In genomic region chr13:98775844-98776598, GRCh38 we compare ENCODE assay signal across 14 cellular contexts. TPM values are rescaled to one million over a fixed set of nuclear protein-coding genes. Genes with fewer than 3 reads are reported as not detected.
DNase-seq lines count a peak whose midpoint lies in the region; ATAC-seq, FAIRE-seq and TF ChIP-seq lines count a peak whose summit lies in the region.
"Had no signal": no experiment of that assay in that cellular context is flagged by ENCODE, and none has a peak within 500 bp of the region (broad histone marks: within the 10 kb centered on the region; RNA-seq: fewer than 3 reads in every experiment).

No MANE protein-coding gene starts in this region.

- no peak overlapping the region for H3K56ac ChIP-seq in mesendoderm (ENCODE audit: low read length)

- no peak overlapping the region for H3K4me3 ChIP-seq in MG63
- no peak overlapping the region for H3K4me3 ChIP-seq in bronchial epithelial cell (ENCODE audit: low read depth, low read length)
- no peak overlapping the region for H3K4me3 ChIP-seq in mesendoderm (ENCODE audit: low read length)
- H3K4me3 ChIP-seq in ovary = no peak overlapping the region
- H3K4me3 ChIP-seq: BLaER1 treated with 17β-estradiol and CSF1 and Interleukin-3, amounts not matched to agents 10 nM and 100 nM; smooth muscle cell had no signal

- no peak for TF ChIP-seq EP300 in ovary (IDR thresholded peaks at IDR 0.05)

- H3K36me3 ChIP-seq in MG63 (no peaks in the 10 kb centered on the region), bronchial epithelial cell (ENCODE audit: control insufficient read depth, insufficient read depth, low read length) (no peaks in the 10 kb centered on the region), mesendoderm (ENCODE audit: control insufficient read depth, insufficient read depth, low read length) (no peaks in the 10 kb centered on the region), ovary (no peaks in the 10 kb centered on the region)
- H3K36me3 ChIP-seq: BLaER1 treated with 17β-estradiol and CSF1 and Interleukin-3, amounts not matched to agents 10 nM and 100 nM had no signal

- TF ChIP-seq CTCF in bronchial epithelial cell (IDR thresholded peaks at IDR 0.05; ENCODE audit: insufficient read depth, low read length, severe bottlenecking) = no peak
- TF ChIP-seq CTCF in ovary (IDR thresholded peaks at IDR 0.05) = no peak

- no peaks in the 10 kb centered on the region for H3K4me1 ChIP-seq in mesendoderm (ENCODE audit: control insufficient read depth, low read depth, low read length)
- H3K4me1 ChIP-seq in ovary (ENCODE audit: insufficient read depth) = no peaks in the 10 kb centered on the region
- H3K4me1 ChIP-seq: BLaER1 treated with 17β-estradiol and CSF1 and Interleukin-3, amounts not matched to agents 10 nM and 100 nM had no signal

- H3K18ac ChIP-seq in mesendoderm (ENCODE audit: low read length) = no peak overlapping the region

- no peak overlapping the region for H2BK120ac ChIP-seq in mesendoderm (ENCODE audit: low read depth, low read length)

- no peak for ATAC-seq in HG03045 (IDR thresholded peaks at IDR 0.05; ENCODE audit: unreplicated experiment)
- ATAC-seq in HG03378 (IDR thresholded peaks at IDR 0.05; ENCODE audit: unreplicated experiment) = no peak

- H2BK5ac ChIP-seq in mesendoderm (ENCODE audit: low read length) = no peak overlapping the region

- no peak overlapping the region for H3K23ac ChIP-seq in mesendoderm (ENCODE audit: low read length)

- no peak overlapping the region for H3K4me2 ChIP-seq in mesendoderm (ENCODE audit: low read length)
- H3K4me2 ChIP-seq: BLaER1 treated with 17β-estradiol and CSF1 and Interleukin-3, amounts not matched to agents 10 nM and 100 nM; smooth muscle cell had no signal

- H3K27me3 ChIP-seq in MG63 = no peaks in the 10 kb centered on the region
- no peaks in the 10 kb centered on the region for H3K27me3 ChIP-seq in bronchial epithelial cell (ENCODE audit: control insufficient read depth, insufficient read depth, low read length)
- no peaks in the 10 kb centered on the region for H3K27me3 ChIP-seq in mesendoderm (ENCODE audit: insufficient read depth, low read length, poor library complexity)
- no peaks in the 10 kb centered on the region for H3K27me3 ChIP-seq in ovary
- H3K27me3 ChIP-seq: BLaER1 treated with 17β-estradiol and CSF1 and Interleukin-3, amounts not matched to agents 10 nM and 100 nM had no signal

- no CpG with 5 or more reads among the region's 22 CpGs for WGBS in mesendoderm (ENCODE audit: extremely low coverage, insufficient coverage, low lambda C conversion rate)
- 88 to 92% (median 89%) methylated on average over 22 of the region's 22 CpGs for WGBS in ovary, 3 donors

- no peaks in the 10 kb centered on the region for H3K79me2 ChIP-seq in mesendoderm (ENCODE audit: control insufficient read depth, insufficient read depth, low read length)

- no peak overlapping the region for H3K9ac ChIP-seq in mesendoderm (ENCODE audit: low read length)
- H3K9ac ChIP-seq: BLaER1 treated with 17β-estradiol and CSF1 and Interleukin-3, amounts not matched to agents 10 nM and 100 nM had no signal

- DNase-seq in Daoy (ENCODE audit: low read depth) (peak; percentile 77), MG63 (peak; percentile 76), bronchial epithelial cell (ENCODE audit: low read depth) (peak; percentile 88), mesendoderm (peak; percentile 6), DMS 273 treated with DMSO at 0.1 percent for 48 hours (lab: John Stamatoyannopoulos, UW) (no peak), ovary (no peak)
- DNase-seq: anterior cingulate cortex, NCI-H1694, nephron progenitor cell had no signal

- no peak for FAIRE-seq in bronchial epithelial cell (lab: Jason Lieb, UNC)
- FAIRE-seq: endometrium had no signal

- H4K5ac ChIP-seq in mesendoderm (ENCODE audit: low read length) = no peak overlapping the region

- no peak overlapping the region for H4K8ac ChIP-seq in mesendoderm (ENCODE audit: low read depth, low read length)

- H3K9me3 ChIP-seq in MG63 (no peaks in the 10 kb centered on the region), ovary (no peaks in the 10 kb centered on the region)
- H3K9me3 ChIP-seq: BLaER1 treated with 17β-estradiol and CSF1 and Interleukin-3, amounts not matched to agents 10 nM and 100 nM had no signal

- intact Hi-C loops in ovary (cut with DNase I) = no loop called here

- H3K79me1 ChIP-seq in mesendoderm (ENCODE audit: low read length) = no peaks in the 10 kb centered on the region

- no peak for TF ChIP-seq POLR2A in ovary (IDR thresholded peaks at IDR 0.05)

- H3K27ac ChIP-seq in mesendoderm (ENCODE audit: low read depth, low read length) (no peak overlapping the region), ovary (no peak overlapping the region)
- H3K27ac ChIP-seq: BLaER1 treated with 17β-estradiol and CSF1 and Interleukin-3, amounts not matched to agents 10 nM and 100 nM had no signal

- no peak overlapping the region for H2AK5ac ChIP-seq in mesendoderm (ENCODE audit: low read length)

- H2BK15ac ChIP-seq in mesendoderm (replicated peaks; ENCODE audit: low read depth) = no peak overlapping the region

- no peak overlapping the region for H3K4ac ChIP-seq in mesendoderm (ENCODE audit: low read depth, low read length)

RNA-seq across cellular contexts. Expression of gene SLC15A1, which starts 23.5 kb away (rescaled TPM):
- total RNA-seq in Daoy (2014; rRNA removed; shearing (Covaris generic)) = not detected in 2 replicates
- 0.49 TPM in 1 of 2 replicates, not detected in the other for total RNA-seq in MG63 (2014; rRNA removed; shearing (Covaris generic); ENCODE audit: low replicate concordance)
- total RNA-seq in bronchial epithelial cell (0.77 TPM in 1 of 2 replicates, not detected in the other), ovary (1 to 10 TPM in 1 of 7 donors, under 1 TPM in 3, not detected in 3; 0.05 to 1.3 (median 0.27) TPM)
- 0.34 TPM for polyA plus RNA-seq in mesendoderm (2013, experiment 1 of 2)
- 0.39 TPM for polyA plus RNA-seq in mesendoderm (2013, experiment 2 of 2)
- polyA plus RNA-seq in ovary = under 1 TPM; 0.11 to 0.15 TPM

Comparison
In these comparisons a context has a peak if more than half of its experiments do, and no peak if none do; other contexts are left out.
1. DNase-seq: peak in Daoy (single experiment), MG63 (single experiment), bronchial epithelial cell (single experiment) and mesendoderm (single experiment); none in DMS 273 treated with DMSO at 0.1 percent for 48 hours (single experiment) and ovary (0 of 5).